ENCODE assay signal across 8 cellular contexts in the genomic region with DNA sequence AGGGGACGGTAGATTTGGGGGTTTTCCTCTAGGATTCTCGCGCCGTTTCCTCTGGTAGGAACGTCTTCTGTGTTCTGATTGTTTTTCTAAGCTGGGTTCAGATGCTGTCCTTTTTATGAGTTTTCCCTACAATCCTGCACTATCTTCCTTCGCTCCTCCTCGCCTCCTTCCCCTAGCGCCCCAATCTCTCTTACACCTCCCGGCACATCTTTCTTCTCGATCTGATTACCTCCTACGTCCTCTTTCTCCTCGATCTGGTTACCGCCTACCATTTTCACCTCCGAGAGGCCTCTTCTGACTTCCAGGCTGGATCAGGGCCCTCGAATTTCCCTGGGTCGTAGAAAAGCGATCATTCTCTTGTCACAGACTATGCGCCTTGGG. TPM values are rescaled to one million over a fixed set of nuclear protein-coding genes. Genes with fewer than 3 reads are reported as not detected.
DNase-seq lines count a peak whose midpoint lies in the region; ATAC-seq lines count a peak whose summit lies in the region.

No MANE protein-coding gene starts in this region.

- ATAC-seq in GM19452 (IDR thresholded peaks at IDR 0.05; ENCODE audit: unreplicated experiment): peak; percentile 3
- peak; percentile 18 to 24 for ATAC-seq in naive thymus-derived CD8-positive, alpha-beta T cell
- no peak for ATAC-seq in HG03469 (IDR thresholded peaks at IDR 0.05; ENCODE audit: unreplicated experiment)

- DNase-seq in ACHN: peak; percentile 45
- DNase-seq in NOMO-1 treated with dmso at 0.1 percent for 144 hours (lab: John Stamatoyannopoulos, UW; ENCODE audit: unreplicated experiment): peak; percentile 60
- no peak for DNase-seq in naive thymus-derived CD8-positive, alpha-beta T cell
- DNase-seq in SKM-1 (lab: John Stamatoyannopoulos, UW; ENCODE audit: unreplicated experiment): no peak
- no peak for DNase-seq in HuH-7.5 (ENCODE audit: low spot score)

- no peaks in the 10 kb centered on the region for H3K9me3 Mint-ChIP-seq in dendritic cell treated with granulocyte-macrophage colony-stimulating factor and Interleukin-4, amounts not matched to agents 40 ng/mL and 50 ng/mL, for 4 days
- H3K9me3 Mint-ChIP-seq in naive thymus-derived CD8-positive, alpha-beta T cell: no peaks in the 10 kb centered on the region

- peak overlapping the region; percentile 97 for H3K4me3 Mint-ChIP-seq in dendritic cell treated with granulocyte-macrophage colony-stimulating factor and Interleukin-4, amounts not matched to agents 40 ng/mL and 50 ng/mL, for 4 days
- H3K4me3 Mint-ChIP-seq in naive thymus-derived CD8-positive, alpha-beta T cell: peak overlapping the region; percentile 91 to 100 (median 96)

- peak overlapping the region; percentile 90 for H3K27ac Mint-ChIP-seq in dendritic cell treated with granulocyte-macrophage colony-stimulating factor and Interleukin-4, amounts not matched to agents 40 ng/mL and 50 ng/mL, for 4 days
- peak overlapping the region; percentile 94 to 99 (median 98) for H3K27ac Mint-ChIP-seq in naive thymus-derived CD8-positive, alpha-beta T cell

- POLR2A ChIA-PET in naive thymus-derived CD8-positive, alpha-beta T cell (lab: Charles Lee): interaction anchor here (0.6 to 6.2 kb wide), 28 partner anchors 10 to 1020 kb away, joined by 3 to 102 read pairs (median 6); a partner anchor contains a TSS

- no peaks in the 10 kb centered on the region for H3K27me3 Mint-ChIP-seq in dendritic cell treated with granulocyte-macrophage colony-stimulating factor and Interleukin-4, amounts not matched to agents 40 ng/mL and 50 ng/mL, for 4 days
- no peaks in the 10 kb centered on the region for H3K27me3 Mint-ChIP-seq in naive thymus-derived CD8-positive, alpha-beta T cell

- peaks cover 76% of the 10 kb centered on the region for H3K36me3 Mint-ChIP-seq in dendritic cell treated with granulocyte-macrophage colony-stimulating factor and Interleukin-4, amounts not matched to agents 40 ng/mL and 50 ng/mL, for 4 days (ENCODE audit: low read depth)
- H3K36me3 Mint-ChIP-seq in naive thymus-derived CD8-positive, alpha-beta T cell: peaks cover 0 to 38% (median 9%) of the 10 kb centered on the region in 3 donors

- H3K4me1 Mint-ChIP-seq in dendritic cell treated with granulocyte-macrophage colony-stimulating factor and Interleukin-4, amounts not matched to agents 40 ng/mL and 50 ng/mL, for 4 days (ENCODE audit: low read depth): peaks cover 36% of the 10 kb centered on the region
- H3K4me1 Mint-ChIP-seq in naive thymus-derived CD8-positive, alpha-beta T cell: peaks cover 27 to 68% (median 51%) of the 10 kb centered on the region in 4 donors

- in situ Hi-C loops in ACHN (cut with HindIII; ENCODE audit: low pct_ligation_motif_present, low pct_unique_long_range_greater_than_20kb, low sequenced_read_pairs): no loop called here

- intact Hi-C loops in dendritic cell treated with granulocyte-macrophage colony-stimulating factor and Interleukin-4, amounts not matched to agents 40 ng/mL and 50 ng/mL, for 4 days (cut with micrococcal nuclease): loop anchor here (2.0 kb wide), 2 partner anchors 34 to 62 kb away; a partner anchor contains a TSS

RNA-seq across cellular contexts. Expression of a gene that starts 0.4 kb away (rescaled TPM):
- 10 to 100 TPM; 61.7 to 74.6 TPM for total RNA-seq in naive thymus-derived CD8-positive, alpha-beta T cell
- polyA plus RNA-seq in naive thymus-derived CD8-positive, alpha-beta T cell: 100 to 1,000 TPM; 151 to 216 (median 170) TPM

RNA-seq across cellular contexts. Expression of a gene that starts 0.8 kb away (rescaled TPM):
- total RNA-seq in naive thymus-derived CD8-positive, alpha-beta T cell: 10 to 100 TPM; 70.2 to 75.1 TPM
- 10 to 100 TPM; 24.0 to 35.6 (median 33.4) TPM for polyA plus RNA-seq in naive thymus-derived CD8-positive, alpha-beta T cell

RNA-seq across cellular contexts. Expression of a gene that starts 29.4 kb away (rescaled TPM):
- total RNA-seq in naive thymus-derived CD8-positive, alpha-beta T cell: 10 to 100 TPM; 11.5 to 13.8 TPM
- polyA plus RNA-seq in naive thymus-derived CD8-positive, alpha-beta T cell: 1 to 10 TPM; 2.0 to 3.9 (median 3.2) TPM

RNA-seq across cellular contexts. Expression of a gene that starts 29.6 kb away (rescaled TPM):
- 10 to 100 TPM; 48.6 to 55.2 TPM for total RNA-seq in naive thymus-derived CD8-positive, alpha-beta T cell
- 10 to 100 TPM; 22.9 to 31.3 (median 28.1) TPM for polyA plus RNA-seq in naive thymus-derived CD8-positive, alpha-beta T cell

RNA-seq across cellular contexts. Expression of a gene that starts 34.7 kb away (rescaled TPM):
- 100 to 1,000 TPM; 165 to 170 TPM for total RNA-seq in naive thymus-derived CD8-positive, alpha-beta T cell
- 100 to 1,000 TPM; 597 to 712 (median 662) TPM for polyA plus RNA-seq in naive thymus-derived CD8-positive, alpha-beta T cell

Comparison
In these comparisons a context has a peak if more than half of its experiments do, and no peak if none do; other contexts are left out.
1. DNase-seq: peak in ACHN (single experiment) and NOMO-1 treated with dmso at 0.1 percent for 144 hours (single experiment); none in naive thymus-derived CD8-positive, alpha-beta T cell (0 of 10), SKM-1 (single experiment) and HuH-7.5 (single experiment).